In genomic region chr3:51941447-51941797, GRCh38 we compare ENCODE assay signal across 8 cellular contexts. TPM values are rescaled to one million over a fixed set of nuclear protein-coding genes. Genes with fewer than 3 reads are reported as not detected.
DNase-seq lines count a peak whose midpoint lies in the region; TF ChIP-seq lines count a peak whose summit lies in the region.

No MANE protein-coding gene starts in this region.

- H3K4me3 Mint-ChIP-seq in Calu3 (ENCODE audit: low read depth, unreplicated experiment): peak overlapping the region; percentile 62

- no TSS peak for BruUV-seq in Calu3 (replicated peaks; lab: Mats Ljungman, UMichigan)
- BruUV-seq in PC-9 (replicated peaks; lab: Mats Ljungman, UMichigan): no TSS peak

- no peak overlapping the region for H4K91ac ChIP-seq in trophoblast cell (ENCODE audit: low read depth, low read length)

- DNase-seq in Calu3 (no peak), PC-9 (no peak), esophagus muscularis mucosa (ENCODE audit: extremely low spot score) (no peak), trophoblast cell (no peak), GM13976 (ENCODE audit: low spot score) (no peak), H4 (ENCODE audit: low spot score) (no peak), nucleus accumbens (lab: John Stamatoyannopoulos, UW) (no peak), SKM-1 (lab: John Stamatoyannopoulos, UW; ENCODE audit: unreplicated experiment) (no peak)

- peaks cover 5% of the 10 kb centered on the region for H3K79me1 ChIP-seq in trophoblast cell (ENCODE audit: low read length)

- TF ChIP-seq POLR2A in esophagus muscularis mucosa (IDR thresholded peaks at IDR 0.05; ENCODE audit: low read depth): no peak

- H4K8ac ChIP-seq in trophoblast cell (ENCODE audit: low read depth, low read length): peak overlapping the region; percentile 56

- TF ChIP-seq CTCF in Calu3 (IDR thresholded peaks at IDR 0.05; ENCODE audit: unreplicated experiment) (no peak), PC-9 (conservative IDR thresholded peaks at IDR 0.05) (no peak), esophagus muscularis mucosa (IDR thresholded peaks at IDR 0.05) (no peak), GM13976 (IDR thresholded peaks at IDR 0.05; ENCODE audit: borderline replicate concordance, control extremely low read depth, extremely low read depth, insufficient read depth, missing control alignments) (no peak)

- H3K79me2 ChIP-seq in PC-9 (ENCODE audit: low read depth) (peaks cover 26% of the 10 kb centered on the region), trophoblast cell (ENCODE audit: control insufficient read depth, insufficient read depth, low read length, poor library complexity) (peaks cover 4% of the 10 kb centered on the region)

- H3K18ac ChIP-seq in trophoblast cell (ENCODE audit: low read length): no peak overlapping the region

- H3F3A ChIP-seq in PC-9 (ENCODE audit: insufficient read depth, low read depth): no peaks in the 10 kb centered on the region; the same call in 1 of the 2 replicates

- H3K36me3 Mint-ChIP-seq in Calu3 (ENCODE audit: insufficient read depth, unreplicated experiment): peaks cover 41% of the 10 kb centered on the region

- H3K4me1 ChIP-seq in PC-9 (replicated peaks; ENCODE audit: insufficient read depth) (peaks cover 16% of the 10 kb centered on the region; the same call in 1 of the 2 replicates), esophagus muscularis mucosa (peaks cover 31 to 46% (median 33%) of the 10 kb centered on the region in 4 donors), trophoblast cell (ENCODE audit: control insufficient read depth in 1 of 2, insufficient read depth in 2 of 2, low read length in 2 of 2) (peaks cover 12 to 14% of the 10 kb centered on the region in 2 experiments)

- H3K27ac Mint-ChIP-seq in Calu3 (ENCODE audit: unreplicated experiment): peak overlapping the region; percentile 4

- no peaks in the 10 kb centered on the region for H3K27me3 ChIP-seq in PC-9 (ENCODE audit: insufficient read depth, low read depth)
- no peaks in the 10 kb centered on the region for H3K27me3 ChIP-seq in esophagus muscularis mucosa
- no peaks in the 10 kb centered on the region for H3K27me3 ChIP-seq in trophoblast cell (ENCODE audit: insufficient read depth, low read length)

- no peak overlapping the region for H4K12ac ChIP-seq in trophoblast cell (ENCODE audit: low read depth, low read length)

- H3K9me3 Mint-ChIP-seq in Calu3 (ENCODE audit: low read depth, unreplicated experiment): no peaks in the 10 kb centered on the region

- TF ChIP-seq EP300 in esophagus muscularis mucosa (IDR thresholded peaks at IDR 0.05): no peak

- H3K36me3 ChIP-seq in PC-9 (ENCODE audit: low read depth) (no peaks in the 10 kb centered on the region; the same call in 1 of the 2 replicates), esophagus muscularis mucosa (peaks cover 15 to 55% (median 44%) of the 10 kb centered on the region in 4 donors), trophoblast cell (ENCODE audit: control insufficient read depth in 1 of 2, insufficient read depth in 2 of 2, low read length in 2 of 2) (peaks cover 17 to 18% of the 10 kb centered on the region in 2 experiments)

- H2AK5ac ChIP-seq in trophoblast cell (ENCODE audit: low read length): no peak overlapping the region

- WGBS in esophagus muscularis mucosa: 0% methylated on average over 9 of the region's 21 CpGs
- no CpG with 5 or more reads among the region's 21 CpGs for WGBS in trophoblast cell (ENCODE audit: extremely low coverage, insufficient coverage, insufficient read length)

- peak overlapping the region; percentile 80 for H3K9ac ChIP-seq in trophoblast cell (ENCODE audit: low read length)

- CTCF ChIA-PET in Calu3 (lab: Charles Lee): interaction anchor here (0.7 to 3.4 kb wide), 5 partner anchors 26 to 296 kb away, joined by 3 to 30 read pairs (median 5); partner anchors contain the start of genes ABHD14A, ABHD14B, ACY1 and PCBP4
- CTCF ChIA-PET in PC-9 (lab: Charles Lee): interaction anchor here (0.5 to 1.2 kb wide), 8 partner anchors 33 to 637 kb away, joined by 3 to 4 read pairs (median 3); partner anchors contain the start of genes ABHD14A and DUSP7

- peak overlapping the region; percentile 77 for H2AFZ ChIP-seq in PC-9
- H2AFZ ChIP-seq in trophoblast cell (ENCODE audit: insufficient read depth, low read length, poor library complexity): peak overlapping the region; percentile 61

- in situ Hi-C loops in GM13976 (cut with MboI; ENCODE audit: low sequenced_read_pairs, unreplicated experiment): no loop called here

- peak overlapping the region; percentile 85 for H3K4me3 ChIP-seq in PC-9
- peak overlapping the region; percentile 77 to 88 (median 82) for H3K4me3 ChIP-seq in esophagus muscularis mucosa
- H3K4me3 ChIP-seq in trophoblast cell (ENCODE audit: low read depth, low read length): peak overlapping the region; percentile 83

- H3K9me3 ChIP-seq in PC-9 (ENCODE audit: insufficient read depth, low read depth): no peaks in the 10 kb centered on the region
- no peaks in the 10 kb centered on the region for H3K9me3 ChIP-seq in esophagus muscularis mucosa
- H3K9me3 ChIP-seq in trophoblast cell (ENCODE audit: insufficient read depth, low read depth, low read length): no peaks in the 10 kb centered on the region

- no peaks in the 10 kb centered on the region for H3K9me2 ChIP-seq in PC-9 (ENCODE audit: insufficient read depth)

- H2BK120ac ChIP-seq in trophoblast cell (ENCODE audit: insufficient read depth, low read length, poor library complexity): no peak overlapping the region

- POLR2A ChIA-PET in PC-9 (lab: Charles Lee; ENCODE audit: unreplicated experiment): interaction anchor here (0.5 to 1.1 kb wide), 6 partner anchors 32 to 277 kb away, joined by 3 read pairs; partner anchors contain the start of genes ABHD14B and RPL29

- no peaks in the 10 kb centered on the region for H3K27me3 Mint-ChIP-seq in Calu3 (ENCODE audit: unreplicated experiment)

- H3K4me2 ChIP-seq in PC-9 (peak overlapping the region; percentile 98), trophoblast cell (ENCODE audit: low read length) (peak overlapping the region; percentile 96)

- no peak overlapping the region for H2BK12ac ChIP-seq in trophoblast cell (ENCODE audit: low read length)

- H3K4me1 Mint-ChIP-seq in Calu3 (ENCODE audit: low read depth, unreplicated experiment): peaks cover 15% of the 10 kb centered on the region

- H2BK5ac ChIP-seq in trophoblast cell (ENCODE audit: low read depth, low read length, poor library complexity): no peak overlapping the region

- no peak overlapping the region for H3K14ac ChIP-seq in trophoblast cell (ENCODE audit: low read length)

- no peak overlapping the region for H3K27ac ChIP-seq in PC-9
- peak overlapping the region; percentile 76 to 93 (median 88) for H3K27ac ChIP-seq in esophagus muscularis mucosa (replicated peaks in 1 of 4)
- H3K27ac ChIP-seq in trophoblast cell (ENCODE audit: low read depth, low read length): no peak overlapping the region

- intact Hi-C loops in Calu3 (cut with micrococcal nuclease; ENCODE audit: unreplicated experiment) (loop anchor here (1.0 to 5.0 kb wide), 2 partner anchors 33 to 116 kb away; partner anchors contain the start of genes ABHD14B and DUSP7), PC-9 (cut with micrococcal nuclease; ENCODE audit: unreplicated experiment) (loop anchor here (1.0 to 5.0 kb wide), 3 partner anchors 187 to 396 kb away; partner anchors contain the start of gene TWF2), esophagus muscularis mucosa (cut with DNase I) (loop anchor here (5.0 kb wide), 1 partner anchor 201 kb away; no protein-coding TSS in a partner anchor)

- H3K4ac ChIP-seq in trophoblast cell (ENCODE audit: low read depth, low read length): no peak overlapping the region

- peaks cover 5% of the 10 kb centered on the region; the same call in 1 of the 2 replicates for H4K20me1 ChIP-seq in PC-9 (ENCODE audit: insufficient read depth)

- no peak overlapping the region for H3K23ac ChIP-seq in trophoblast cell (ENCODE audit: low read length)

RNA-seq across cellular contexts. Expression of gene RRP9, which starts 0.3 kb away (rescaled TPM):
- total RNA-seq in Calu3 (2022) (39.3 and 40.3 TPM in 2 replicates), PC-9 (2021) (23.4 and 23.9 TPM in 2 replicates), esophagus muscularis mucosa (10 to 100 TPM in 3 of 4 donors, 1 to 10 TPM in 1; 9.6 to 20.7 (median 15.5) TPM)
- 7.4 and 7.8 TPM in 2 replicates for polyA plus RNA-seq in trophoblast cell (2013)
- 25.7 and 31.0 TPM in 2 replicates for total RNA-seq in H4 (2014; rRNA removed; shearing (Covaris generic))

RNA-seq across cellular contexts. Expression of gene PARP3, which starts 0.7 kb away (rescaled TPM):
- total RNA-seq in Calu3 (2022) (15.0 and 20.4 TPM in 2 replicates), PC-9 (2021) (24.4 and 33.8 TPM in 2 replicates), esophagus muscularis mucosa (10 to 100 TPM; 22.9 to 37.9 (median 30.1) TPM)
- polyA plus RNA-seq in trophoblast cell (2013): 1.1 and 1.4 TPM in 2 replicates
- 7.7 and 7.9 TPM in 2 replicates for total RNA-seq in H4 (2014; rRNA removed; shearing (Covaris generic))

RNA-seq across cellular contexts. Expression of gene GPR62, which starts 13.8 kb away (rescaled TPM):
- not detected in 2 replicates for total RNA-seq in Calu3 (2022)
- total RNA-seq in PC-9 (2021): not detected in 2 replicates
- under 1 TPM; 0.11 to 0.42 (median 0.18) TPM for total RNA-seq in esophagus muscularis mucosa
- polyA plus RNA-seq in trophoblast cell (2013): 0.01 TPM in 1 of 2 replicates, not detected in the other
- total RNA-seq in H4 (2014; rRNA removed; shearing (Covaris generic)): not detected in 2 replicates

RNA-seq across cellular contexts. Expression of gene PCBP4, which starts 25.8 kb away (rescaled TPM):
- total RNA-seq in Calu3 (2022) (29.8 and 31.5 TPM in 2 replicates), PC-9 (2021) (14.7 and 17.9 TPM in 2 replicates), esophagus muscularis mucosa (100 to 1,000 TPM in 2 of 4 donors, 10 to 100 TPM in 2; 54.4 to 378 (median 139) TPM)
- polyA plus RNA-seq in trophoblast cell (2013): 25.0 and 25.9 TPM in 2 replicates
- total RNA-seq in H4 (2014; rRNA removed; shearing (Covaris generic)): 27.0 and 31.0 TPM in 2 replicates

RNA-seq across cellular contexts. Expression of gene ABHD14B, which starts 32.4 kb away (rescaled TPM):
- total RNA-seq in Calu3 (2022) (39.8 and 45.4 TPM in 2 replicates), PC-9 (2021) (63.2 and 64.4 TPM in 2 replicates), esophagus muscularis mucosa (10 to 100 TPM; 41.8 to 49.5 (median 46.9) TPM)
- polyA plus RNA-seq in trophoblast cell (2013): 5.7 and 5.8 TPM in 2 replicates
- 3.2 and 12.5 TPM in 2 replicates for total RNA-seq in H4 (2014; rRNA removed; shearing (Covaris generic))

Comparison
In these comparisons a context has a peak if more than half of its experiments do, and no peak if none do; other contexts are left out.
1. H3K27ac ChIP-seq: peak in esophagus muscularis mucosa (4 of 4); none in PC-9 (single experiment) and trophoblast cell (single experiment).
2. Peak in every context shown above with its lines, with median percentiles within 50 percentile points of each other: H3K4me3 ChIP-seq.